ENCODE assay signal across 8 cellular contexts in the genomic region with DNA sequence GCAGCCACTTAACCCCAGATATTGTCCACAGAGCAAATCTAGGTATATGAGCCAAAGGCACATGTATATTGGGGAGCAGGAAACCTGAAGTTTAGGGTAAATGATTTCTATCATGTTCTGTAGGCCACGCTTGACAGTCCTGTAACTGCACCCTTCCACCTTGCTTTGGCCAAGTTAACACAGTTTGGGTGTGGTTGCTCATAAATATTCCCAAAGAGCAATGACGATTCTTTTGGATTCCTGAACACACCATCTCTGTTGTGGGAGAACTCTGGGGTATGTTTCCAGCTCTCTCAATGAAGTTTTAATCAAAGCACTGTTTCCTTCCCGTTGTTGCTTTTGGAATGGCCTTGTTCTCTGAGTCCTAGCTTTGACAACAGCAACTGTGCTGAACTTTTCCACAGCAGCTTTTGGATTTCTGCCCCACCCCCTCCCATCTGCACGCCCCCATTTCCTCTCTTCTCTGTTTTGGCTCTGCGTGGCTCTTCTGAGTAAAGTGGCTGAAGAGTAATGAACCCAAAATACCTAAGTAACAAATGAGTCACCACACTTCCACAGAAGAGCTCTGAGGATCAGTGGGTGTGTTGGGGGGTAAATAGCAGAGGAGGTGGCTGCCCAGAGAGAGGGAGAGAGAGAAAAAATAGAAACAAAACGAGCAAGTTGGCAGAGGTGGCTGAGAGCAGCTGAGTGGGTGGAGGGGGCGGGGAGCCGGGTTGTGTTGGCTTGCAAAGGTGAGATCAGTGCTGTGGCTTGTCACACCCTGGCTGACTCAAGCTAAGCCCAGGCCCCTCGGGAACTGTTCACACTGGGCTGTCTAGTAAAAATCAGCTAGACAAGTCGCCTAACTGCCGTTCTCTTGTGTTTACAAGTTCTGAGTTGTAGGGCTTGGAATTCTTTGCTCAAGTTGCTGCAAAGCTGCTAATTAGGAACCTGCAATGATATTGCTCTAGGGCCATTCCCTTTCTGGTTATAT. TPM values are rescaled to one million over a fixed set of nuclear protein-coding genes. Genes with fewer than 3 reads are reported as not detected.
DNase-seq lines count a peak whose midpoint lies in the region; ATAC-seq and TF ChIP-seq lines count a peak whose summit lies in the region.

No MANE protein-coding gene starts in this region.

- H3K9ac ChIP-seq in iPS-20b (ENCODE audit: low read depth, low read length) (peak overlapping the region; percentile 38; the same call in 1 of the 2 replicates), smooth muscle cell (ENCODE audit: low read depth) (peak overlapping the region; percentile 16)

- 16% methylated on average over 11 of the region's 11 CpGs for WGBS in smooth muscle cell (ENCODE audit: low lambda C conversion rate)

- no peaks in the 10 kb centered on the region for H3K9me3 ChIP-seq in ascending aorta
- no peaks in the 10 kb centered on the region for H3K9me3 ChIP-seq in iPS-20b (ENCODE audit: insufficient read depth, low read depth, low read length)
- H3K9me3 ChIP-seq in smooth muscle cell (replicated peaks; ENCODE audit: low read depth) = no peaks in the 10 kb centered on the region

- H3K27me3 ChIP-seq in ascending aorta = no peaks in the 10 kb centered on the region
- no peaks in the 10 kb centered on the region for H3K27me3 ChIP-seq in iPS-20b (ENCODE audit: insufficient read depth, low read length)
- H3K27me3 ChIP-seq in smooth muscle cell (ENCODE audit: low read depth) = no peaks in the 10 kb centered on the region

- H3K4me2 ChIP-seq in smooth muscle cell = peak overlapping the region; percentile 79

- H3F3A ChIP-seq in smooth muscle cell (ENCODE audit: low read depth) = peaks cover 8% of the 10 kb centered on the region

- H2AFZ ChIP-seq in smooth muscle cell (ENCODE audit: low read depth) = no peak overlapping the region

- peak overlapping the region; percentile 74 to 75 for H3K27ac ChIP-seq in ascending aorta
- no peak overlapping the region for H3K27ac ChIP-seq in iPS-20b (ENCODE audit: low read length)
- peak overlapping the region; percentile 63 for H3K27ac ChIP-seq in smooth muscle cell (ENCODE audit: low read depth)

- intact Hi-C loops in ascending aorta (cut with DNase I) = loop anchor here (1.0 to 5.0 kb wide), 4 partner anchors 27 to 145 kb away; partner anchors contain the start of genes INKA2 and RAP1A

- H3K36me3 ChIP-seq in ascending aorta (no peaks in the 10 kb centered on the region), iPS-20b (ENCODE audit: insufficient read depth, low read depth, low read length) (no peaks in the 10 kb centered on the region), smooth muscle cell (ENCODE audit: low read depth) (no peaks in the 10 kb centered on the region)

- peaks cover 5 to 21% of the 10 kb centered on the region in 2 donors for H3K4me1 ChIP-seq in ascending aorta
- H3K4me1 ChIP-seq in iPS-20b (ENCODE audit: insufficient read depth, low read length) = peaks cover 14% of the 10 kb centered on the region
- H3K4me1 ChIP-seq in smooth muscle cell (ENCODE audit: low read depth) = peaks cover 10% of the 10 kb centered on the region

- peak; percentile 63 for ATAC-seq in GM19455 (IDR thresholded peaks at IDR 0.05; ENCODE audit: unreplicated experiment)
- ATAC-seq in HG03521 (IDR thresholded peaks at IDR 0.05; ENCODE audit: unreplicated experiment) = peak; percentile 82

- TF ChIP-seq CTCF in ascending aorta (IDR thresholded peaks at IDR 0.05) (no peak), smooth muscle cell (IDR thresholded peaks at IDR 0.05; ENCODE audit: borderline replicate concordance, insufficient read depth, poor library complexity, severe bottlenecking) (no peak)

- DNase-seq in COR-L47 (lab: John Stamatoyannopoulos, UW) (peak; percentile 9), T-helper 22 cell (ENCODE audit: low read depth) (peak; percentile 78), ascending aorta (ENCODE audit: low spot score in 2 of 2) (peak; percentile 87 to 97), smooth muscle cell (lab: John Stamatoyannopoulos, UW; ENCODE audit: unreplicated experiment) (no peak), GF-D8 (lab: John Stamatoyannopoulos, UW) (no peak)

- H4K20me1 ChIP-seq in smooth muscle cell (ENCODE audit: low read depth) = no peaks in the 10 kb centered on the region

- no peaks in the 10 kb centered on the region for H3K79me2 ChIP-seq in smooth muscle cell (ENCODE audit: low read depth)

- H3K4me3 ChIP-seq in ascending aorta (peak overlapping the region; percentile 27 to 39), iPS-20b (ENCODE audit: low read length) (no peak overlapping the region), smooth muscle cell (no peak overlapping the region)

RNA-seq across cellular contexts. Expression of gene RAP1A, which starts 26.9 kb away (rescaled TPM):
- total RNA-seq in ascending aorta (44.1 TPM), smooth muscle cell (49.4 and 64.9 TPM in 2 replicates)
- 36.8 and 39.8 TPM in 2 replicates for polyA plus RNA-seq in smooth muscle cell

Comparison
In these comparisons a context has a peak if more than half of its experiments do, and no peak if none do; other contexts are left out.
1. DNase-seq: peak in COR-L47 (single experiment), T-helper 22 cell (single experiment) and ascending aorta (2 of 2); none in smooth muscle cell (single experiment) and GF-D8 (single experiment).
2. H3K4me3 ChIP-seq: peak in ascending aorta (2 of 2); none in iPS-20b (single experiment) and smooth muscle cell (single experiment).